In genomic region chr3:47306022-47306421, GRCh38 we compare ENCODE assay signal across 16 cellular contexts.
"Had no signal": no experiment of that assay in that cellular context is flagged by ENCODE, and none has a peak within 500 bp of the region (broad histone marks: within the 10 kb centered on the region; RNA-seq: fewer than 3 reads in every experiment).

No MANE protein-coding gene starts in this region.

- H3K4me3 Mint-ChIP-seq: dendritic cell treated with granulocyte-macrophage colony-stimulating factor and Interleukin-4, amounts not matched to agents 40 ng/mL and 50 ng/mL, for 4 days; naive thymus-derived CD4-positive, alpha-beta T cell; nephron progenitor cell had no signal

- H3K27me3 ChIP-seq: esophagus squamous epithelium, gastroesophageal sphincter, spleen had no signal

- H3K9me3 Mint-ChIP-seq: dendritic cell treated with granulocyte-macrophage colony-stimulating factor and Interleukin-4, amounts not matched to agents 40 ng/mL and 50 ng/mL, for 4 days had no signal

- DNase-seq: esophagus squamous epithelium; foreskin fibroblast; glutamatergic neuron; islet precursor cell; mammary epithelial cell; naive thymus-derived CD4-positive, alpha-beta T cell; nephron progenitor cell; spleen; stimulated activated CD4-positive, alpha-beta T cell treated with anti-CD3 and anti-CD28 coated beads, Interleukin-15, amount 100 ng/mL, for 24 hours; stimulated activated CD4-positive, alpha-beta T cell treated with anti-CD3 and anti-CD28 coated beads, Interleukin-1b, Interleukin-23, amount 100 ng/mL, for 48 hours; stimulated activated naive CD4-positive, alpha-beta T cell treated with Interleukin-2 at 50 U/mL for 16 hours; trophoblast cell had no signal

- H3K9me3 ChIP-seq: esophagus squamous epithelium, gastroesophageal sphincter, spleen had no signal

- H3K27ac Mint-ChIP-seq: dendritic cell treated with granulocyte-macrophage colony-stimulating factor and Interleukin-4, amounts not matched to agents 40 ng/mL and 50 ng/mL, for 4 days; nephron progenitor cell had no signal

- ATAC-seq: gastroesophageal sphincter; left lobe of liver; naive thymus-derived CD4-positive, alpha-beta T cell; sciatic nerve had no signal

- H3K27ac ChIP-seq: esophagus squamous epithelium, gastroesophageal sphincter, spleen had no signal

- H3K4me1 ChIP-seq: esophagus squamous epithelium, gastroesophageal sphincter had no signal

- H3K27me3 Mint-ChIP-seq: dendritic cell treated with granulocyte-macrophage colony-stimulating factor and Interleukin-4, amounts not matched to agents 40 ng/mL and 50 ng/mL, for 4 days; naive thymus-derived CD4-positive, alpha-beta T cell had no signal

- H3K4me3 ChIP-seq: esophagus squamous epithelium, gastroesophageal sphincter, spleen had no signal
